In the genomic region with DNA sequence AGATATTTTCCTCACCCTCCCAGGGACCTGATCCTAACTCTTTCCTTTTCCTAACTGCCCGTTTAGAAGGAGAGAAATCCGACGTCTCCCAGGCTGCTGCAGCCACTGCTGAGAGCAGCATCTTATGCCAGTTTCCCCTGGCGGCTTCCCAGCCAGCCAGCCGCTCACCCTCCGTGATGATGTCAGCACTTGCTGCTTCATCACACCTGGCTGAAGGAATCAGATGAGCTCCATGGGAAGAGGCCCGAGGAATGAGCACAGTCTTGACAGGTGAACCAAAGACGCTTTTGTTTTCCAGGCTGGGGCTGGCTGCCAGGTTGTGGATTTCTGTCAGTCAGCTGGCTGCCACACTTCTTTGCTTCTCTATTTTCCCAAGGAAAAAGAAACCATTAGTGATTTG, we compare ENCODE assay signal across 13 cellular contexts.
DNase-seq lines count a peak whose midpoint lies in the region; ATAC-seq and TF ChIP-seq lines count a peak whose summit lies in the region.
"Had no signal": no experiment of that assay in that cellular context is flagged by ENCODE, and none has a peak within 500 bp of the region (broad histone marks: within the 10 kb centered on the region; RNA-seq: fewer than 3 reads in every experiment).

No MANE protein-coding gene starts in this region.

- no peak for DNase-seq in activated CD4-positive, alpha-beta memory T cell treated with anti-CD3 and anti-CD28 coated beads for 36 hours
- no peak for DNase-seq in activated CD4-positive, alpha-beta memory T cell treated with anti-CD3 and anti-CD28 coated beads, Interleukin-2, amount 10 ng/mL, durations not matched to agents 7 days and 5 days
- DNase-seq in anterior cingulate cortex (lab: John Stamatoyannopoulos, UW): peak in 34 of 58 donors; percentile 2 to 51 (median 28)
- peak; percentile 29 for DNase-seq in kidney epithelial cell (ENCODE audit: low read depth)
- DNase-seq in thyroid gland: peak; percentile 74 to 86
- DNase-seq in NCI-H774 (lab: John Stamatoyannopoulos, UW): no peak
- no peak for DNase-seq in stimulated activated naive B cell treated with anti-CD40 and anti-IgM and Interleukin-4, amounts not matched to agents 10 μg/mL and 1 μg/mL and 100 μg/mL, for 72 hours
- DNase-seq: activated CD8-positive, alpha-beta memory T cell treated with anti-CD3 and anti-CD28 coated beads, Interleukin-2, amount 10 ng/mL, durations not matched to agents 7 days and 5 days; activated naive CD8-positive, alpha-beta T cell treated with anti-CD3 and anti-CD28 coated beads, Interleukin-2, amount 10 ng/mL, durations not matched to agents 7 days and 5 days; effector CD8-positive, alpha-beta T cell; NCI-H1048 had no signal

- no peaks in the 10 kb centered on the region for H3K4me1 Mint-ChIP-seq in activated CD4-positive, alpha-beta memory T cell treated with anti-CD3 and anti-CD28 coated beads for 36 hours (ENCODE audit: low read depth)
- peaks cover 10% of the 10 kb centered on the region for H3K4me1 Mint-ChIP-seq in activated CD4-positive, alpha-beta memory T cell treated with anti-CD3 and anti-CD28 coated beads, Interleukin-2, amount 10 ng/mL, durations not matched to agents 7 days and 5 days
- no peaks in the 10 kb centered on the region for H3K4me1 Mint-ChIP-seq in stimulated activated naive B cell treated with anti-CD40 and anti-IgM and Interleukin-4, amounts not matched to agents 10 μg/mL and 1 μg/mL and 100 μg/mL, for 72 hours
- H3K4me1 Mint-ChIP-seq: activated naive CD8-positive, alpha-beta T cell treated with anti-CD3 and anti-CD28 coated beads, Interleukin-2, amount 10 ng/mL, durations not matched to agents 7 days and 5 days had no signal

- WGBS in thyroid gland, 2 donors: 16 to 32% methylated on average over 8 of the region's 8 CpGs

- TF ChIP-seq CTCF in kidney epithelial cell (IDR thresholded peaks at IDR 0.05; ENCODE audit: insufficient read depth, low read length, poor library complexity, severe bottlenecking) (no peak), thyroid gland (IDR thresholded peaks at IDR 0.05) (no peak)

- no peaks in the 10 kb centered on the region for H3K27me3 Mint-ChIP-seq in activated CD4-positive, alpha-beta memory T cell treated with anti-CD3 and anti-CD28 coated beads for 36 hours
- peaks cover 3% of the 10 kb centered on the region for H3K27me3 Mint-ChIP-seq in activated CD4-positive, alpha-beta memory T cell treated with anti-CD3 and anti-CD28 coated beads, Interleukin-2, amount 10 ng/mL, durations not matched to agents 7 days and 5 days
- peaks cover 0 to 3% of the 10 kb centered on the region in 2 donors for H3K27me3 Mint-ChIP-seq in stimulated activated naive B cell treated with anti-CD40 and anti-IgM and Interleukin-4, amounts not matched to agents 10 μg/mL and 1 μg/mL and 100 μg/mL, for 72 hours
- H3K27me3 Mint-ChIP-seq: activated naive CD8-positive, alpha-beta T cell treated with anti-CD3 and anti-CD28 coated beads, Interleukin-2, amount 10 ng/mL, durations not matched to agents 7 days and 5 days had no signal

- H3K4me3 Mint-ChIP-seq in activated CD4-positive, alpha-beta memory T cell treated with anti-CD3 and anti-CD28 coated beads for 36 hours: no peak overlapping the region
- H3K4me3 Mint-ChIP-seq in activated CD4-positive, alpha-beta memory T cell treated with anti-CD3 and anti-CD28 coated beads, Interleukin-2, amount 10 ng/mL, durations not matched to agents 7 days and 5 days: no peak overlapping the region
- no peak overlapping the region for H3K4me3 Mint-ChIP-seq in stimulated activated naive B cell treated with anti-CD40 and anti-IgM and Interleukin-4, amounts not matched to agents 10 μg/mL and 1 μg/mL and 100 μg/mL, for 72 hours
- H3K4me3 Mint-ChIP-seq: activated CD8-positive, alpha-beta memory T cell treated with anti-CD3 and anti-CD28 coated beads, Interleukin-2, amount 10 ng/mL, durations not matched to agents 7 days and 5 days; activated naive CD8-positive, alpha-beta T cell treated with anti-CD3 and anti-CD28 coated beads, Interleukin-2, amount 10 ng/mL, durations not matched to agents 7 days and 5 days had no signal

- POLR2A ChIA-PET in activated CD4-positive, alpha-beta memory T cell treated with anti-CD3 and anti-CD28 coated beads for 36 hours (lab: Charles Lee): no interaction called here
- POLR2A ChIA-PET in activated CD4-positive, alpha-beta memory T cell treated with anti-CD3 and anti-CD28 coated beads, Interleukin-2, amount 10 ng/mL, durations not matched to agents 7 days and 5 days (lab: Charles Lee): no interaction called here

- peaks cover 8% of the 10 kb centered on the region for H3K9me3 Mint-ChIP-seq in activated CD4-positive, alpha-beta memory T cell treated with anti-CD3 and anti-CD28 coated beads for 36 hours
- H3K9me3 Mint-ChIP-seq in activated CD4-positive, alpha-beta memory T cell treated with anti-CD3 and anti-CD28 coated beads, Interleukin-2, amount 10 ng/mL, durations not matched to agents 7 days and 5 days: no peaks in the 10 kb centered on the region
- H3K9me3 Mint-ChIP-seq in stimulated activated naive B cell treated with anti-CD40 and anti-IgM and Interleukin-4, amounts not matched to agents 10 μg/mL and 1 μg/mL and 100 μg/mL, for 72 hours: peaks cover 2 to 8% of the 10 kb centered on the region in 2 donors
- H3K9me3 Mint-ChIP-seq: activated naive CD8-positive, alpha-beta T cell treated with anti-CD3 and anti-CD28 coated beads, Interleukin-2, amount 10 ng/mL, durations not matched to agents 7 days and 5 days had no signal

- H3K9me3 ChIP-seq in thyroid gland: no peaks in the 10 kb centered on the region

- H3K36me3 Mint-ChIP-seq in activated CD4-positive, alpha-beta memory T cell treated with anti-CD3 and anti-CD28 coated beads for 36 hours: no peaks in the 10 kb centered on the region
- H3K36me3 Mint-ChIP-seq in activated CD4-positive, alpha-beta memory T cell treated with anti-CD3 and anti-CD28 coated beads, Interleukin-2, amount 10 ng/mL, durations not matched to agents 7 days and 5 days (ENCODE audit: low read depth): no peaks in the 10 kb centered on the region
- H3K36me3 Mint-ChIP-seq in stimulated activated naive B cell treated with anti-CD40 and anti-IgM and Interleukin-4, amounts not matched to agents 10 μg/mL and 1 μg/mL and 100 μg/mL, for 72 hours: no peaks in the 10 kb centered on the region
- H3K36me3 Mint-ChIP-seq: activated CD8-positive, alpha-beta memory T cell treated with anti-CD3 and anti-CD28 coated beads, Interleukin-2, amount 10 ng/mL, durations not matched to agents 7 days and 5 days; activated naive CD8-positive, alpha-beta T cell treated with anti-CD3 and anti-CD28 coated beads, Interleukin-2, amount 10 ng/mL, durations not matched to agents 7 days and 5 days had no signal

- peak overlapping the region; percentile 23 for H3K27ac Mint-ChIP-seq in activated CD4-positive, alpha-beta memory T cell treated with anti-CD3 and anti-CD28 coated beads for 36 hours
- no peak overlapping the region for H3K27ac Mint-ChIP-seq in activated CD4-positive, alpha-beta memory T cell treated with anti-CD3 and anti-CD28 coated beads, Interleukin-2, amount 10 ng/mL, durations not matched to agents 7 days and 5 days
- no peak overlapping the region for H3K27ac Mint-ChIP-seq in stimulated activated naive B cell treated with anti-CD40 and anti-IgM and Interleukin-4, amounts not matched to agents 10 μg/mL and 1 μg/mL and 100 μg/mL, for 72 hours
- H3K27ac Mint-ChIP-seq: activated CD8-positive, alpha-beta memory T cell treated with anti-CD3 and anti-CD28 coated beads, Interleukin-2, amount 10 ng/mL, durations not matched to agents 7 days and 5 days; activated naive CD8-positive, alpha-beta T cell treated with anti-CD3 and anti-CD28 coated beads, Interleukin-2, amount 10 ng/mL, durations not matched to agents 7 days and 5 days had no signal

- H3K4me3 ChIP-seq in kidney epithelial cell (ENCODE audit: low read depth, low read length): no peak overlapping the region
- H3K4me3 ChIP-seq in thyroid gland (replicated peaks in 1 of 3): no peak overlapping the region

- CTCF ChIA-PET in activated CD4-positive, alpha-beta memory T cell treated with anti-CD3 and anti-CD28 coated beads for 36 hours (lab: Charles Lee): no interaction called here
- CTCF ChIA-PET in activated CD4-positive, alpha-beta memory T cell treated with anti-CD3 and anti-CD28 coated beads, Interleukin-2, amount 10 ng/mL, durations not matched to agents 7 days and 5 days (lab: Charles Lee): no interaction called here

- intact Hi-C loops in activated CD4-positive, alpha-beta memory T cell treated with anti-CD3 and anti-CD28 coated beads for 36 hours (cut with micrococcal nuclease): no loop called here
- intact Hi-C loops in thyroid gland (cut with DNase I): no loop called here

- no peak for ATAC-seq in stimulated activated naive B cell treated with anti-CD40 and anti-IgM and Interleukin-4, amounts not matched to agents 10 μg/mL and 1 μg/mL and 100 μg/mL, for 72 hours (replicated peaks)
- ATAC-seq in HG02678 (IDR thresholded peaks at IDR 0.05; ENCODE audit: unreplicated experiment): no peak
- ATAC-seq: activated CD8-positive, alpha-beta memory T cell treated with anti-CD3 and anti-CD28 coated beads, Interleukin-2, amount 10 ng/mL, durations not matched to agents 7 days and 5 days; Panc1 had no signal

- peaks cover 0 to 6% of the 10 kb centered on the region in 2 donors for H3K4me1 ChIP-seq in thyroid gland

- H3K27me3 ChIP-seq in kidney epithelial cell (ENCODE audit: control insufficient read depth, insufficient read depth, low read length) (no peaks in the 10 kb centered on the region), thyroid gland (no peaks in the 10 kb centered on the region)

- no peak for TF ChIP-seq POLR2A in thyroid gland (IDR thresholded peaks at IDR 0.05)

- no peak overlapping the region for H3K27ac ChIP-seq in thyroid gland

- H3K36me3 ChIP-seq in kidney epithelial cell (ENCODE audit: control insufficient read depth, insufficient read depth, low read length): no peaks in the 10 kb centered on the region
- H3K36me3 ChIP-seq in thyroid gland: no peaks in the 10 kb centered on the region

Comparison
In these comparisons a context has a peak if more than half of its experiments do, and no peak if none do; other contexts are left out.
1. DNase-seq: peak in anterior cingulate cortex (34 of 58), kidney epithelial cell (single experiment) and thyroid gland (2 of 2); none in activated CD4-positive, alpha-beta memory T cell treated with anti-CD3 and anti-CD28 coated beads for 36 hours (single experiment), activated CD4-positive, alpha-beta memory T cell treated with anti-CD3 and anti-CD28 coated beads, Interleukin-2, amount 10 ng/mL, durations not matched to agents 7 days and 5 days (single experiment), NCI-H774 (single experiment) and stimulated activated naive B cell treated with anti-CD40 and anti-IgM and Interleukin-4, amounts not matched to agents 10 μg/mL and 1 μg/mL and 100 μg/mL, for 72 hours (single experiment).